Comparison of ENCODE assay signal across 12 cellular contexts in the genomic region with DNA sequence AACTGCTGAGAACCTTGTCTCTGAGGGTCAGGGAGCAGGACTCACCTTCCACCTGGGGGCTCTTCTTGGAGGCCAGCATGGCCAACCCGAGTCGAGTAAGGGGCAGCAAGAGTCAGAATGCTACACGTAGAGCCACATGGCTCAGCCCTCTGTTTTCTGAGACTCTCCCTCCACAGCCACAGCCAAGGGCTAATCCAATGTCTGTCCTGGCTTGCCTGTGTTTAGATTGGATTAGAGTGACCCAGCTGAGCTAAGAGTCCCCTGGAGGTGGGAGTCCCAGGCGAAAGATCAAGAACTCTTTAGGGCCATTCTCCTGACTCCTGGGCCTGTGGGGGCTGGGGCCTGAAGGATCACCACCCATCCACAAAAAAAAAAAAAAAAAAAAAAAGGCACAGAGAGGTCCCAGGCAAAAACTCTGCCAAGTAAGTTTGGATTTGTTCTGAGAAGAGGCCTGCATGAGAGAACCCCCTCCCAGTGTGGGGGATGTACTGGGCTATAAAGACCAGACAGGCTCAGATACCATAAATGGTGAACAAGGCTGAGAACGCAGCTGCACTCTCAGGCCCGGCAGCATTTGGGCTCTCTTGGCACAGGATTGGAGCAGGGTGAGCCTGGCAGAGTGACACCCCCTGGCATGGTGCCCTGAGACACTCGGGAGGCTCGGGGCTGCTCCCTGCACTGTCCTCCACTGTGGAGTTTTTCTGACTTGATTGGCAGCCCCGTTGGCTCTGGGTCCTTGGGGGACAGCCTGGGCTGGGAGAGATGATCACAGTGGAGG.
DNase-seq lines count a peak whose midpoint lies in the region; ATAC-seq, FAIRE-seq and TF ChIP-seq lines count a peak whose summit lies in the region.
"Had no signal": no experiment of that assay in that cellular context is flagged by ENCODE, and none has a peak within 500 bp of the region (broad histone marks: within the 10 kb centered on the region; RNA-seq: fewer than 3 reads in every experiment).

No MANE protein-coding gene starts in this region.

- H3K4me1 ChIP-seq in left ventricle myocardium inferior = peaks cover 17% of the 10 kb centered on the region
- no peaks in the 10 kb centered on the region for H3K4me1 ChIP-seq in aorta (ENCODE audit: control insufficient read depth in 1 of 2, insufficient read depth in 2 of 2, low read length in 2 of 2)

- no peak for TF ChIP-seq CTCF in left ventricle myocardium inferior (IDR thresholded peaks at IDR 0.05; ENCODE audit: borderline replicate concordance)

- WGBS in aorta, 2 donors = 6 to 9% methylated on average over 9 of the region's 9 CpGs

- H3K27ac ChIP-seq in left ventricle myocardium inferior (replicated peaks) (peak overlapping the region; percentile 25), aorta (ENCODE audit: low read depth in 1 of 2, low read length in 2 of 2) (no peak overlapping the region)
- H3K27ac ChIP-seq: HL-60, skin epidermis had no signal

- FAIRE-seq in frontal cortex (lab: Jason Lieb, UNC) = no peak

- DNase-seq in Right ventricle myocardium inferior (ENCODE audit: missing footprints) = peak; percentile 77
- no peak for DNase-seq in cardiac septum (ENCODE audit: low spot score)
- DNase-seq in left ventricle myocardium inferior = peak; percentile 51
- DNase-seq in pons (ENCODE audit: low spot score) = peak; percentile 12
- no peak for DNase-seq in aorta
- no peak for DNase-seq in inferior parietal cortex (ENCODE audit: extremely low spot score)
- no peak for DNase-seq in frontal cortex (ENCODE audit: low spot score in 2 of 2)
- no peak for DNase-seq in NCI-H774 (lab: John Stamatoyannopoulos, UW)
- DNase-seq: activated CD4-positive, alpha-beta T cell treated with anti-CD3 and anti-CD28 coated beads for 1 hour; NCI-H2171 treated with DMSO at 0.1 percent for 48 hours had no signal

- H3K9me3 ChIP-seq in left ventricle myocardium inferior (replicated peaks) = no peaks in the 10 kb centered on the region
- H3K9me3 ChIP-seq in aorta (ENCODE audit: control insufficient read depth, low read length) = no peaks in the 10 kb centered on the region

- H3K36me3 ChIP-seq in left ventricle myocardium inferior (no peaks in the 10 kb centered on the region), aorta (ENCODE audit: control insufficient read depth in 1 of 2, insufficient read depth in 2 of 2, low read length in 1 of 2) (no peaks in the 10 kb centered on the region)

- ATAC-seq in Right ventricle myocardium inferior = peak; percentile 67
- peak; percentile 64 for ATAC-seq in aorta (ENCODE audit: low FRiP score)

- H3K4me3 ChIP-seq in left ventricle myocardium inferior (no peak overlapping the region), aorta (ENCODE audit: low read length in 2 of 2) (no peak overlapping the region)
- H3K4me3 ChIP-seq: skin epidermis had no signal

- intact Hi-C loops in Right ventricle myocardium inferior (cut with DNase I) = no loop called here
- intact Hi-C loops in cardiac septum (cut with DNase I) = no loop called here
- intact Hi-C loops in left ventricle myocardium inferior (cut with micrococcal nuclease) = no loop called here
- intact Hi-C loops in aorta (cut with DNase I) = no loop called here

- H3K27me3 ChIP-seq in left ventricle myocardium inferior (ENCODE audit: low read depth) (no peaks in the 10 kb centered on the region), aorta (ENCODE audit: control insufficient read depth in 1 of 2, insufficient read depth in 2 of 2, low read length in 1 of 2) (no peaks in the 10 kb centered on the region)

Comparison
In these comparisons a context has a peak if more than half of its experiments do, and no peak if none do; other contexts are left out.
1. DNase-seq: peak in Right ventricle myocardium inferior (single experiment), left ventricle myocardium inferior (single experiment) and pons (single experiment); none in cardiac septum (single experiment), aorta (0 of 2), inferior parietal cortex (single experiment), frontal cortex (0 of 2) and NCI-H774 (single experiment).